20 cellular contexts compared by ENCODE assay signal in genomic region chr20:60332523-60332922, GRCh38.
DNase-seq lines count a peak whose midpoint lies in the region; ATAC-seq, FAIRE-seq and TF ChIP-seq lines count a peak whose summit lies in the region.
"Had no signal": no experiment of that assay in that cellular context is flagged by ENCODE, and none has a peak within 500 bp of the region (broad histone marks: within the 10 kb centered on the region; RNA-seq: fewer than 3 reads in every experiment).

No MANE protein-coding gene starts in this region.

- DNase-seq in bronchial epithelial cell (ENCODE audit: low read depth): peak; percentile 7
- no peak for DNase-seq in left lung
- no peak for DNase-seq in substantia nigra (lab: John Stamatoyannopoulos, UW)
- DNase-seq in chondrocyte (ENCODE audit: low spot score): no peak
- DNase-seq in tibial nerve (ENCODE audit: low spot score in 2 of 2): no peak
- DNase-seq: BE2C; CD4-positive, alpha-beta memory T cell; DMS79; EL; GDM1; H7 had no signal

- TF ChIP-seq CTCF in bronchial epithelial cell (IDR thresholded peaks at IDR 0.05; ENCODE audit: insufficient read depth, low read length, severe bottlenecking): no peak
- no peak for TF ChIP-seq CTCF in left lung (IDR thresholded peaks at IDR 0.05)
- TF ChIP-seq CTCF in chondrocyte (IDR thresholded peaks at IDR 0.05): no peak
- TF ChIP-seq CTCF in tibial nerve (IDR thresholded peaks at IDR 0.05): no peak

- ATAC-seq in left lung (peak; percentile 31), GM18502 (IDR thresholded peaks at IDR 0.05; ENCODE audit: poor library complexity, unreplicated experiment) (no peak), GM19395 (IDR thresholded peaks at IDR 0.05; ENCODE audit: unreplicated experiment) (no peak)
- ATAC-seq: A549, GM23338, HepG2 had no signal

- intact Hi-C loops in left lung (cut with DNase I): no loop called here

- H3K27me3 Mint-ChIP-seq in chondrocyte (ENCODE audit: low read depth): no peaks in the 10 kb centered on the region

- peaks cover 6% of the 10 kb centered on the region; the same call in 1 of the 2 replicates for H3K36me3 ChIP-seq in KOPT-K1 (ENCODE audit: insufficient read depth, low read length)
- H3K36me3 ChIP-seq in bronchial epithelial cell (ENCODE audit: control insufficient read depth, insufficient read depth, low read length): no peaks in the 10 kb centered on the region
- H3K36me3 ChIP-seq in left lung: no peaks in the 10 kb centered on the region
- H3K36me3 ChIP-seq in tibial nerve: no peaks in the 10 kb centered on the region
- H3K36me3 ChIP-seq: BE2C had no signal

- H3K4me3 Mint-ChIP-seq in chondrocyte (ENCODE audit: unreplicated experiment): no peak overlapping the region
- H3K4me3 Mint-ChIP-seq: CD4-positive, alpha-beta memory T cell; GM23338 had no signal

- TF ChIP-seq POLR2A in tibial nerve (IDR thresholded peaks at IDR 0.05): no peak

- H3K9me3 ChIP-seq in KOPT-K1 (ENCODE audit: insufficient read depth, low read length, poor library complexity, severe bottlenecking) (no peaks in the 10 kb centered on the region), left lung (no peaks in the 10 kb centered on the region), tibial nerve (no peaks in the 10 kb centered on the region)
- H3K9me3 ChIP-seq: A549, BE2C had no signal

- H3K36me3 Mint-ChIP-seq in chondrocyte (ENCODE audit: low read depth): no peaks in the 10 kb centered on the region
- H3K36me3 Mint-ChIP-seq: CD4-positive, alpha-beta memory T cell had no signal

- H3K27me3 ChIP-seq in bronchial epithelial cell (ENCODE audit: control insufficient read depth, insufficient read depth, low read length) (no peaks in the 10 kb centered on the region), left lung (no peaks in the 10 kb centered on the region), tibial nerve (no peaks in the 10 kb centered on the region)
- H3K27me3 ChIP-seq: BE2C had no signal

- TF ChIP-seq EP300 in tibial nerve (IDR thresholded peaks at IDR 0.05): no peak

- 20 to 48% methylated on average over 3 of the region's 3 CpGs for WGBS in tibial nerve, 2 donors

- H3K4me3 ChIP-seq in bronchial epithelial cell (ENCODE audit: low read depth, low read length) (no peak overlapping the region), left lung (no peak overlapping the region), tibial nerve (no peak overlapping the region)
- H3K4me3 ChIP-seq: A549, GM23338 had no signal

- H3K27ac Mint-ChIP-seq in chondrocyte (ENCODE audit: unreplicated experiment): no peak overlapping the region
- H3K27ac Mint-ChIP-seq: CD4-positive, alpha-beta memory T cell; GM23338 had no signal

- H3K4me1 Mint-ChIP-seq in chondrocyte (ENCODE audit: low read depth): no peaks in the 10 kb centered on the region
- H3K4me1 Mint-ChIP-seq: CD4-positive, alpha-beta memory T cell had no signal

- H3K4me1 ChIP-seq in left lung (no peaks in the 10 kb centered on the region), tibial nerve (peaks cover 0 to 5% (median 0%) of the 10 kb centered on the region in 4 donors)
- H3K4me1 ChIP-seq: A549, BE2C had no signal

- no peak for FAIRE-seq in bronchial epithelial cell (lab: Jason Lieb, UNC)
- FAIRE-seq: A549, GM12892, HepG2, HTR-8/SVneo had no signal

- no peaks in the 10 kb centered on the region for H3K9me3 Mint-ChIP-seq in chondrocyte (ENCODE audit: low read depth)

- H3K27ac ChIP-seq in KOPT-K1 (ENCODE audit: low read depth, low read length, poor library complexity, severe bottlenecking): peak overlapping the region; percentile 9
- no peak overlapping the region for H3K27ac ChIP-seq in left lung
- peak overlapping the region; percentile 79 for H3K27ac ChIP-seq in substantia nigra (ENCODE audit: low read depth, low read length, poor library complexity, severe bottlenecking)
- H3K27ac ChIP-seq in tibial nerve: peak overlapping the region in 2 of 4 donors; percentile 45 to 57
- H3K27ac ChIP-seq: A549, C4-2B had no signal

Comparison
In these comparisons a context has a peak if more than half of its experiments do, and no peak if none do; other contexts are left out.
1. H3K27ac ChIP-seq: peak in KOPT-K1 (single experiment) and substantia nigra (single experiment); none in left lung (0 of 2).